ENCODE assay signal across 15 cellular contexts in genomic region chr22:36914383-36914752, GRCh38. TPM values are rescaled to one million over a fixed set of nuclear protein-coding genes. Genes with fewer than 3 reads are reported as not detected.
DNase-seq lines count a peak whose midpoint lies in the region; ATAC-seq and TF ChIP-seq lines count a peak whose summit lies in the region.
"Had no signal": no experiment of that assay in that cellular context is flagged by ENCODE, and none has a peak within 500 bp of the region (broad histone marks: within the 10 kb centered on the region; RNA-seq: fewer than 3 reads in every experiment).

No MANE protein-coding gene starts in this region.

- TF ChIP-seq CTCF in DOHH2 (IDR thresholded peaks at IDR 0.05; ENCODE audit: low read depth, low read length, poor library complexity, severe bottlenecking) = no peak

- H3K4ac ChIP-seq in trophoblast cell (ENCODE audit: low read depth, low read length) = no peak overlapping the region

- H3K9me3 ChIP-seq in DOHH2 (ENCODE audit: control insufficient read depth, insufficient read depth, low read length) (no peaks in the 10 kb centered on the region), duodenal mucosa (ENCODE audit: control insufficient read depth in 1 of 2, low read length in 2 of 2) (peaks cover 0 to 3% of the 10 kb centered on the region in 2 donors), trophoblast cell (ENCODE audit: insufficient read depth, low read depth, low read length) (no peaks in the 10 kb centered on the region)

- no peak overlapping the region for H4K8ac ChIP-seq in trophoblast cell (ENCODE audit: low read depth, low read length)

- H3K18ac ChIP-seq in trophoblast cell (ENCODE audit: low read length) = no peak overlapping the region

- no peak overlapping the region for H3K14ac ChIP-seq in trophoblast cell (ENCODE audit: low read length)

- H3K4me3 ChIP-seq in DOHH2 (ENCODE audit: low read length) = peak overlapping the region; percentile 87
- peak overlapping the region; percentile 60 to 61 for H3K4me3 ChIP-seq in duodenal mucosa (ENCODE audit: low read depth in 1 of 2, low read length in 2 of 2)
- H3K4me3 ChIP-seq in trophoblast cell (ENCODE audit: low read depth, low read length) = no peak overlapping the region

- peak; percentile 12 for ATAC-seq in HG03342 (IDR thresholded peaks at IDR 0.05; ENCODE audit: unreplicated experiment)
- ATAC-seq: effector memory CD8-positive, alpha-beta T cell; foreskin keratinocyte; WTC11 had no signal

- H3K27ac ChIP-seq in DOHH2 (ENCODE audit: low read depth, low read length) (peak overlapping the region; percentile 79), duodenal mucosa (ENCODE audit: low read depth, low read length) (no peak overlapping the region), trophoblast cell (ENCODE audit: low read depth, low read length) (no peak overlapping the region)
- H3K27ac ChIP-seq: foreskin keratinocyte had no signal

- no peak overlapping the region for H2AFZ ChIP-seq in trophoblast cell (ENCODE audit: insufficient read depth, low read length, poor library complexity)

- no peak overlapping the region for H2BK12ac ChIP-seq in trophoblast cell (ENCODE audit: low read length)

- H3K36me3 ChIP-seq in DOHH2 (ENCODE audit: control insufficient read depth, low read length) (peaks cover 26% of the 10 kb centered on the region), duodenal mucosa (ENCODE audit: control insufficient read depth in 1 of 2, insufficient read depth in 2 of 2, low read length in 2 of 2) (no peaks in the 10 kb centered on the region), trophoblast cell (ENCODE audit: control insufficient read depth in 1 of 2, insufficient read depth in 2 of 2, low read length in 2 of 2) (no peaks in the 10 kb centered on the region)

- DNase-seq in trophoblast cell = peak in 1 of 2 donors; percentile 37
- DNase-seq in pons (ENCODE audit: low spot score) = no peak
- DNase-seq in DMS153 treated with DMSO at 0.1 percent for 48 hours (lab: John Stamatoyannopoulos, UW; ENCODE audit: unreplicated experiment) = no peak
- DNase-seq in MV-4-11 (lab: John Stamatoyannopoulos, UW) = no peak
- DNase-seq: DMS79; effector memory CD8-positive, alpha-beta T cell; foreskin keratinocyte; NCI-H187; NCI-H510A treated with DMSO at 0.1 percent for 48 hours; nucleus accumbens; stimulated activated naive CD4-positive, alpha-beta T cell treated with Interleukin-2 at 50 U/mL for 16 hours had no signal

- H2AK5ac ChIP-seq in trophoblast cell (ENCODE audit: low read length) = no peak overlapping the region

- H3K9ac ChIP-seq in duodenal mucosa (ENCODE audit: low read depth in 1 of 2, low read length in 2 of 2) (peak overlapping the region; percentile 52 to 58), trophoblast cell (ENCODE audit: low read length) (no peak overlapping the region)

- peaks cover 59% of the 10 kb centered on the region for H3K79me2 ChIP-seq in DOHH2 (ENCODE audit: control insufficient read depth, low read length)
- H3K79me2 ChIP-seq in trophoblast cell (ENCODE audit: control insufficient read depth, insufficient read depth, low read length, poor library complexity) = no peaks in the 10 kb centered on the region

- WGBS in trophoblast cell (ENCODE audit: extremely low coverage, insufficient coverage, insufficient read length) = no CpG with 5 or more reads among the region's 1 CpG

- H3K4me1 ChIP-seq in DOHH2 (ENCODE audit: control insufficient read depth, low read length) (peaks cover 87% of the 10 kb centered on the region), duodenal mucosa (ENCODE audit: control insufficient read depth in 1 of 2, insufficient read depth in 2 of 2, low read length in 2 of 2) (peaks cover 0 to 6% of the 10 kb centered on the region in 2 donors), trophoblast cell (ENCODE audit: control insufficient read depth in 1 of 2, insufficient read depth in 2 of 2, low read length in 2 of 2) (peaks cover 15 to 16% of the 10 kb centered on the region in 2 experiments)
- H3K4me1 ChIP-seq: foreskin keratinocyte had no signal

- H4K12ac ChIP-seq in trophoblast cell (ENCODE audit: low read depth, low read length) = no peak overlapping the region

- peak overlapping the region; percentile 64 for H4K91ac ChIP-seq in trophoblast cell (ENCODE audit: low read depth, low read length)

- H3K79me1 ChIP-seq in trophoblast cell (ENCODE audit: low read length) = peaks cover 20% of the 10 kb centered on the region

- H3K27me3 ChIP-seq in DOHH2 (ENCODE audit: control insufficient read depth, low read length) (peaks cover 3% of the 10 kb centered on the region; the same call in 1 of the 2 replicates), duodenal mucosa (ENCODE audit: control insufficient read depth in 1 of 2, insufficient read depth in 2 of 2, low read length in 2 of 2) (no peaks in the 10 kb centered on the region), trophoblast cell (ENCODE audit: insufficient read depth, low read length) (no peaks in the 10 kb centered on the region)

- no peaks in the 10 kb centered on the region for H3K9me2 ChIP-seq in DOHH2 (replicated peaks; ENCODE audit: control insufficient read depth, low read length)

- H3K4me2 ChIP-seq in DOHH2 (ENCODE audit: low read length) = peak overlapping the region; percentile 70
- no peak overlapping the region for H3K4me2 ChIP-seq in trophoblast cell (ENCODE audit: low read length)

- peak overlapping the region; percentile 4 for H2BK5ac ChIP-seq in trophoblast cell (ENCODE audit: low read depth, low read length, poor library complexity)

- H3K23ac ChIP-seq in trophoblast cell (ENCODE audit: low read length) = no peak overlapping the region

- peaks cover 3% of the 10 kb centered on the region; the same call in 1 of the 2 replicates for H4K20me1 ChIP-seq in DOHH2 (ENCODE audit: control insufficient read depth, insufficient read depth, low read depth, low read length)

- peaks cover 22% of the 10 kb centered on the region for H3F3A ChIP-seq in DOHH2 (ENCODE audit: control insufficient read depth, insufficient read depth)

- peak overlapping the region; percentile 50 for H2BK120ac ChIP-seq in trophoblast cell (ENCODE audit: insufficient read depth, low read length, poor library complexity)

RNA-seq across cellular contexts. Expression of gene CSF2RB, which starts 0.9 kb away (rescaled TPM):
- polyA plus RNA-seq in trophoblast cell (2013) = 4.3 and 4.7 TPM in 2 replicates
- polyA plus RNA-seq: foreskin keratinocyte had no signal

RNA-seq across cellular contexts. Expression of gene NCF4, which starts 53.6 kb away (rescaled TPM):
- 2.3 and 2.9 TPM in 2 replicates for polyA plus RNA-seq in trophoblast cell (2013)
- polyA plus RNA-seq: foreskin keratinocyte had no signal
